9 cellular contexts compared by ENCODE assay signal in the genomic region with DNA sequence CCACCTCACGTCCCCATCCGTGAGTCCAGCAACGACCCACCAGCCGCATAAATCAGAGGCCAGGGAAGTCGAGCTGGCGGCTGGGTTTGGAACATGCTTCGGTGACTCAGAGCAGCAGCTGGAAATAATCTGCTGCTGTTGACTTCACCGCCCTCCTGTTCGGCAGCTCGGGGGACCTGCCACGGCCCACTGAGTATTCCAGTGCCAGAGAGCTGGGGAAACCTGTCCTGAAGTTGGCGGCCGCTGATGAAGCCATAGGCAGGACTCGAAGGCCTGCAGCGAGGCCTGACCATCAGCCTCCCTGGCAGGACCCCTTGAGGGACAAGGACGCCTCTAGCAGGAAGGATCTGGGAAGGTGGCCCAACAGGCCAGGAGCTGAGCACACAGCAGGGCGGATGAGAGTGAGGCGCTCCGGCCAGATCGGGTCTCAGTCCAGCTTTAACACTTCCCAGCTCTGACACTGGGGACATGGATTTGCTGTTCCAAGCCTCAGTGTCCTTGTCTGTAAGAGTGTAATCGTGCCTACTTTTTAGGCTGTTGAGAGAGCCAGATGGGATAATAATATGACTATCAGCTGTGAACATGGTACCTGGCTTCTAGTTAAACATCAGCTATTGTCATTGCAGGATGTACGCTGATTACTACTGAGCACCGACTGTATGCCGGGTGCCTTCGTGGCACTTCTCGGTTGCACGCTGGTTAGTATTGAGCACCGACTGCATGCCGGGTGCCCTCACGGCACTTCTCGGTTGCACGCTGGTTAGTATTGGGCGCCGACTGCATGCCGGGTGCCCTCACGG. TPM values are rescaled to one million over a fixed set of nuclear protein-coding genes. Genes with fewer than 3 reads are reported as not detected.
DNase-seq lines count a peak whose midpoint lies in the region; TF ChIP-seq lines count a peak whose summit lies in the region.
"Had no signal": no experiment of that assay in that cellular context is flagged by ENCODE, and none has a peak within 500 bp of the region (broad histone marks: within the 10 kb centered on the region; RNA-seq: fewer than 3 reads in every experiment).

No MANE protein-coding gene starts in this region.

- no peaks in the 10 kb centered on the region for H3K9me3 ChIP-seq in MG63
- H3K9me3 ChIP-seq: HAP-1 had no signal

- WGBS in urinary bladder: 53% methylated on average over 36 of the region's 36 CpGs

- TF ChIP-seq CTCF in coronary artery (IDR thresholded peaks at IDR 0.05): no peak
- TF ChIP-seq CTCF in mesothelial cell of epicardium (IDR thresholded peaks at IDR 0.05; ENCODE audit: unreplicated experiment): no peak

- peaks cover 78% of the 10 kb centered on the region for H3K4me1 Mint-ChIP-seq in mesothelial cell of epicardium

- no peaks in the 10 kb centered on the region for H3K9me3 Mint-ChIP-seq in mesothelial cell of epicardium

- H3K4me1 ChIP-seq in urinary bladder (ENCODE audit: insufficient read depth): no peaks in the 10 kb centered on the region
- H3K4me1 ChIP-seq: HAP-1 had no signal

- no peaks in the 10 kb centered on the region for H3K36me3 Mint-ChIP-seq in mesothelial cell of epicardium

- peak overlapping the region; percentile 95 for H3K27ac Mint-ChIP-seq in mesothelial cell of epicardium

- H3K27ac ChIP-seq in coronary artery (peak overlapping the region; percentile 58 to 72), urinary bladder (ENCODE audit: low read depth) (peak overlapping the region; percentile 78)

- H3K4me3 ChIP-seq in MG63 (no peak overlapping the region), coronary artery (peak overlapping the region; percentile 8), urinary bladder (ENCODE audit: low read depth, low read length) (no peak overlapping the region)
- H3K4me3 ChIP-seq: HAP-1 had no signal

- no peak overlapping the region for H3K4me3 Mint-ChIP-seq in mesothelial cell of epicardium

- no peaks in the 10 kb centered on the region for H3K27me3 ChIP-seq in MG63

- no peaks in the 10 kb centered on the region for H3K27me3 Mint-ChIP-seq in mesothelial cell of epicardium (ENCODE audit: low read depth)

- DNase-seq in MG63: peak; percentile 83
- peak; percentile 84 for DNase-seq in coronary artery (ENCODE audit: low spot score)
- peak in 1 of 2 experiments; percentile 57 for DNase-seq in mesothelial cell of epicardium (ENCODE audit: low spot score in 2 of 2, unreplicated experiment in 2 of 2)
- DNase-seq in activated CD8-positive, alpha-beta memory T cell treated with anti-CD3 and anti-CD28 coated beads, Interleukin-2, amount 50 U/mL, for 4 hours: no peak
- DNase-seq in stimulated activated CD4-positive, alpha-beta T cell treated with anti-CD3 and anti-CD28 coated beads, Interleukin-1b, Interleukin-23, amount 100 ng/mL, for 48 hours: no peak
- DNase-seq in SW480 (ENCODE audit: low spot score): no peak
- DNase-seq: stimulated activated naive CD4-positive, alpha-beta T cell had no signal

- H3K36me3 ChIP-seq in MG63 (no peaks in the 10 kb centered on the region), urinary bladder (ENCODE audit: insufficient read depth) (no peaks in the 10 kb centered on the region)
- H3K36me3 ChIP-seq: HAP-1 had no signal

RNA-seq across cellular contexts. Expression of gene CIBAR2, which starts 50.4 kb away (rescaled TPM):
- total RNA-seq in MG63 (2014; rRNA removed; shearing (Covaris generic); ENCODE audit: low replicate concordance): 0.72 TPM in 1 of 2 replicates, not detected in the other
- not detected in 3 replicates for total RNA-seq in mesothelial cell of epicardium
- total RNA-seq in urinary bladder: not detected
- polyA plus RNA-seq in urinary bladder: not detected

Comparison
In these comparisons a context has a peak if more than half of its experiments do, and no peak if none do; other contexts are left out.
1. DNase-seq: peak in MG63 (single experiment) and coronary artery (single experiment); none in activated CD8-positive, alpha-beta memory T cell treated with anti-CD3 and anti-CD28 coated beads, Interleukin-2, amount 50 U/mL, for 4 hours (single experiment), stimulated activated CD4-positive, alpha-beta T cell treated with anti-CD3 and anti-CD28 coated beads, Interleukin-1b, Interleukin-23, amount 100 ng/mL, for 48 hours (single experiment) and SW480 (single experiment).